In the genomic region with DNA sequence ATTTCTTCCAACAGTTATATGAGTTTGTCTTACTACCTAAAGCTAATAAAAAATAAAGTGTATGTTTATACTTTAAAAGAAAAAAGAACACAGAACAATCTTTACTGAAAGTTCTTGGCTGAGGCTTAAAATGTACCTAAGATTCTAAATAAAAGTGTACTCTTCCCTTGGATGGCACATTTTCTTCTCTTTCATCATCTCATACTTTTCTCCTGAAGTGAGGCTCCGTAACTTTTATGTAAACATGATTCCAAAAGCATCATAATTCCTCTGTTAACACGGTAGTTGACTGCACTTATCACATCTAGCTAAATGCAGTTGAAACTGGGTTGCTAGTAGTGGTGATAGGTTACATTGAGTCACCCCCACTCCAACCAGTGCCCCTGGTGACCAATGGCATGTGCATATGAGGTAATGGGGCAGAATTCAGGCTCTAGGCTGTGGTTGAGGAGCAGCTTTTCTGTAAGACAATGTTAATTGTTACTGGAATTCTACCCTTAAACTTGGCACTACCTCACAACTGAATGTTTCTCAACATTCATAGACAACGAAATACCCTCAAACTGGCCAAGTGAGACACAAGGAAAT, we compare ENCODE assay signal across 18 cellular contexts. TPM values are rescaled to one million over a fixed set of nuclear protein-coding genes. Genes with fewer than 3 reads are reported as not detected.
DNase-seq lines count a peak whose midpoint lies in the region; ATAC-seq and TF ChIP-seq lines count a peak whose summit lies in the region.
"Had no signal": no experiment of that assay in that cellular context is flagged by ENCODE, and none has a peak within 500 bp of the region (broad histone marks: within the 10 kb centered on the region; RNA-seq: fewer than 3 reads in every experiment).

No MANE protein-coding gene starts in this region.

- no peaks in the 10 kb centered on the region for H3K4me1 ChIP-seq in lower lobe of right lung

- no peak overlapping the region for H3K4me3 Mint-ChIP-seq in activated T-helper 2 cell treated with anti-CD3 and anti-CD28 coated beads, Interferon-gamma antibody, Interleukin-2, Interleukin-4, amounts not matched to agents 10 μg/mL and 5 μg/mL and 100 μg/mL, durations not matched to agents 14 hours and 24 hours and 36 hours (ENCODE audit: low read depth)
- H3K4me3 Mint-ChIP-seq: activated CD4-positive, alpha-beta T cell treated with anti-CD3 and anti-CD28 coated beads, Interleukin-2, amount 10 ng/mL, durations not matched to agents 7 days and 5 days; activated T-helper 17 cell treated with anti-CD3 and anti-CD28 coated beads, Interleukin-2, amount 50 U/mL, for 72 hours; B cell; brain; type B pancreatic cell had no signal

- in situ Hi-C loops in ACHN (cut with HindIII; ENCODE audit: low pct_ligation_motif_present, low pct_unique_long_range_greater_than_20kb, low sequenced_read_pairs): no loop called here
- in situ Hi-C loops in brain microvascular endothelial cell (cut with HindIII; ENCODE audit: low pct_ligation_motif_present, low sequenced_read_pairs): no loop called here

- H3K27ac ChIP-seq in brain microvascular endothelial cell (no peak overlapping the region), lower lobe of right lung (no peak overlapping the region)

- peaks cover 25% of the 10 kb centered on the region for H3K36me3 Mint-ChIP-seq in activated T-helper 2 cell treated with anti-CD3 and anti-CD28 coated beads, Interferon-gamma antibody, Interleukin-2, Interleukin-4, amounts not matched to agents 10 μg/mL and 5 μg/mL and 100 μg/mL, durations not matched to agents 14 hours and 24 hours and 36 hours (ENCODE audit: low read depth)

- DNase-seq in ACHN (peak; percentile 37), HCEC 1CT (peak; percentile 41), brain microvascular endothelial cell (peak; percentile 43), lower lobe of right lung (no peak), NCI-H748 treated with DMSO at 0.1 percent for 48 hours (lab: John Stamatoyannopoulos, UW) (no peak)
- no peak for DNase-seq in stimulated activated CD4-positive, alpha-beta T cell treated with anti-CD3 and anti-CD28 coated beads, Interleukin-1b, Interleukin-23, amount 100 ng/mL, for 48 hours
- no peak for DNase-seq in activated T-helper 2 cell treated with anti-CD3 and anti-CD28 coated beads, Interferon-gamma antibody, Interleukin-2, Interleukin-4, amounts not matched to agents 10 μg/mL and 5 μg/mL and 100 μg/mL, durations not matched to agents 14 hours and 24 hours and 36 hours (ENCODE audit: low spot score)
- DNase-seq: activated CD4-positive, alpha-beta T cell treated with anti-CD3 and anti-CD28 coated beads, Interleukin-2, amount 10 ng/mL, durations not matched to agents 7 days and 5 days; effector memory CD4-positive, alpha-beta T cell; NCI-H1092; NCI-H2227 treated with DMSO at 0.1 percent for 48 hours; occipital lobe had no signal

- intact Hi-C loops in lower lobe of right lung (cut with DNase I): no loop called here
- intact Hi-C loops in activated T-helper 2 cell treated with anti-CD3 and anti-CD28 coated beads, Interferon-gamma antibody, Interleukin-2, Interleukin-4, amounts not matched to agents 10 μg/mL and 5 μg/mL and 100 μg/mL, durations not matched to agents 14 hours and 24 hours and 36 hours (cut with micrococcal nuclease): no loop called here

- H3K36me3 ChIP-seq in brain microvascular endothelial cell (replicated peaks) (no peaks in the 10 kb centered on the region), lower lobe of right lung (peaks cover 28% of the 10 kb centered on the region)

- TF ChIP-seq CTCF in brain microvascular endothelial cell (IDR thresholded peaks at IDR 0.05; ENCODE audit: low read depth, low read length, missing control alignments): no peak
- TF ChIP-seq CTCF in lower lobe of right lung (IDR thresholded peaks at IDR 0.05): no peak

- ATAC-seq in lower lobe of right lung (peak; percentile 27 to 45), HG02623 (IDR thresholded peaks at IDR 0.05; ENCODE audit: unreplicated experiment) (no peak)
- ATAC-seq: activated T-helper 17 cell treated with anti-CD3 and anti-CD28 coated beads, Interleukin-2, amount 50 U/mL, for 72 hours; Panc1 had no signal

- H3K4me1 Mint-ChIP-seq in activated T-helper 2 cell treated with anti-CD3 and anti-CD28 coated beads, Interferon-gamma antibody, Interleukin-2, Interleukin-4, amounts not matched to agents 10 μg/mL and 5 μg/mL and 100 μg/mL, durations not matched to agents 14 hours and 24 hours and 36 hours (ENCODE audit: low read depth): peaks cover 2% of the 10 kb centered on the region
- H3K4me1 Mint-ChIP-seq: activated CD4-positive, alpha-beta T cell treated with anti-CD3 and anti-CD28 coated beads, Interleukin-2, amount 10 ng/mL, durations not matched to agents 7 days and 5 days; activated T-helper 17 cell treated with anti-CD3 and anti-CD28 coated beads, Interleukin-2, amount 50 U/mL, for 72 hours; B cell; brain had no signal

- H3K9me3 Mint-ChIP-seq in activated T-helper 2 cell treated with anti-CD3 and anti-CD28 coated beads, Interferon-gamma antibody, Interleukin-2, Interleukin-4, amounts not matched to agents 10 μg/mL and 5 μg/mL and 100 μg/mL, durations not matched to agents 14 hours and 24 hours and 36 hours: no peaks in the 10 kb centered on the region
- H3K9me3 Mint-ChIP-seq: activated CD4-positive, alpha-beta T cell treated with anti-CD3 and anti-CD28 coated beads, Interleukin-2, amount 10 ng/mL, durations not matched to agents 7 days and 5 days; activated T-helper 17 cell treated with anti-CD3 and anti-CD28 coated beads, Interleukin-2, amount 50 U/mL, for 72 hours; brain; type B pancreatic cell had no signal

- no peaks in the 10 kb centered on the region for H3K9me3 ChIP-seq in lower lobe of right lung

- no peak overlapping the region for H3K27ac Mint-ChIP-seq in activated T-helper 2 cell treated with anti-CD3 and anti-CD28 coated beads, Interferon-gamma antibody, Interleukin-2, Interleukin-4, amounts not matched to agents 10 μg/mL and 5 μg/mL and 100 μg/mL, durations not matched to agents 14 hours and 24 hours and 36 hours
- H3K27ac Mint-ChIP-seq: activated CD4-positive, alpha-beta T cell treated with anti-CD3 and anti-CD28 coated beads, Interleukin-2, amount 10 ng/mL, durations not matched to agents 7 days and 5 days; activated T-helper 17 cell treated with anti-CD3 and anti-CD28 coated beads, Interleukin-2, amount 50 U/mL, for 72 hours; B cell; brain; type B pancreatic cell had no signal

- H3K4me3 ChIP-seq in brain microvascular endothelial cell (ENCODE audit: low read depth, low read length): no peak overlapping the region
- H3K4me3 ChIP-seq in lower lobe of right lung: no peak overlapping the region

- no peaks in the 10 kb centered on the region for H3K27me3 Mint-ChIP-seq in activated T-helper 2 cell treated with anti-CD3 and anti-CD28 coated beads, Interferon-gamma antibody, Interleukin-2, Interleukin-4, amounts not matched to agents 10 μg/mL and 5 μg/mL and 100 μg/mL, durations not matched to agents 14 hours and 24 hours and 36 hours (ENCODE audit: low read depth)
- H3K27me3 Mint-ChIP-seq: activated CD4-positive, alpha-beta T cell treated with anti-CD3 and anti-CD28 coated beads, Interleukin-2, amount 10 ng/mL, durations not matched to agents 7 days and 5 days; activated T-helper 17 cell treated with anti-CD3 and anti-CD28 coated beads, Interleukin-2, amount 50 U/mL, for 72 hours; B cell; brain; type B pancreatic cell had no signal

- H3K27me3 ChIP-seq in brain microvascular endothelial cell (replicated peaks) (no peaks in the 10 kb centered on the region), lower lobe of right lung (ENCODE audit: low read depth) (no peaks in the 10 kb centered on the region)

RNA-seq across cellular contexts. Expression of a gene that starts 38.4 kb away (rescaled TPM):
- total RNA-seq in lower lobe of right lung: 38.2 TPM
- total RNA-seq in activated T-helper 2 cell treated with anti-CD3 and anti-CD28 coated beads, Interferon-gamma antibody, Interleukin-2, Interleukin-4, amounts not matched to agents 10 μg/mL and 5 μg/mL and 100 μg/mL, durations not matched to agents 14 hours and 24 hours and 36 hours: 34.0 and 39.0 TPM in 2 replicates

Comparison
In these comparisons a context has a peak if more than half of its experiments do, and no peak if none do; other contexts are left out.
1. DNase-seq: peak in ACHN (single experiment), HCEC 1CT (single experiment) and brain microvascular endothelial cell (single experiment); none in lower lobe of right lung (single experiment), NCI-H748 treated with DMSO at 0.1 percent for 48 hours (single experiment), stimulated activated CD4-positive, alpha-beta T cell treated with anti-CD3 and anti-CD28 coated beads, Interleukin-1b, Interleukin-23, amount 100 ng/mL, for 48 hours (single experiment) and activated T-helper 2 cell treated with anti-CD3 and anti-CD28 coated beads, Interferon-gamma antibody, Interleukin-2, Interleukin-4, amounts not matched to agents 10 μg/mL and 5 μg/mL and 100 μg/mL, durations not matched to agents 14 hours and 24 hours and 36 hours (single experiment).